In the genomic region with DNA sequence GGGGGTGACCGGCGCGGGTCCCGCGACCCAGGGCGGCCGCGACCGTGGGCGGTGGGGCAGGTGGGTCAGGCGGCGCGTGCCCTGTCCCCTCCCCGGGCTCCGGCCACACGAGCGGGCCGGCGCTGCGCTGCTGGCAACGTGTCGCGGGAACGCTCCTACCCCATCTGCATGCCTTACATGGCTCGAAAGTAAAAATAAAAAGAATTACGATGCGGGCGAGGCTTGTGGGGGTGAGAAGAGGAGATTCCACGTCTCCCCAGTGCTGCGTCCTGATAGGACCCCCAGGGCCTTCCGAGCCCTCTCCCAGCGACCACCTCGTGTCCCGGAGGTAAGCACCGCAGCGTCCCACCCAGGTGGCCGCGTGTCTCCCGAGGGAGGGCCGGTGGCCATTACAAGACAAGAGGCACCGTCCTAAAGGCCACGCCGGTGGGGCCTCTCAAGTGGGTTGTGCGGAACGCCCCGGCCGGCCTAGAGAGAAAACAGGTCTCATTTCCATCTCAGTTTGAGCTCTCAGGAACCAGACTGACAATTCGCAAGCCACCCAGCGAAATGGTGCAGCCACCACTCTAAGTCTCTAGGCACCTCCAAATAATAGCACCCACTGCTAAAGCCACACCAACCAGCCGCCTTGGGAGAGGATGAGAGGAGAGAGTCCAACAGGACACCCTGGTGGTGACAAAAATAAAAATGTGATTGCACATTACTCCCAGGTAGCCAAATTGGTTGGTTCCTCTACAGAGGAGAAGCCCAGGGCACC, we compare ENCODE assay signal across 8 cellular contexts. TPM values are rescaled to one million over a fixed set of nuclear protein-coding genes. Genes with fewer than 3 reads are reported as not detected.
A peak's percentile ranks its signal among the peaks of the same experiment; 100 is the strongest.
DNase-seq lines count a peak whose midpoint lies in the region; ATAC-seq and TF ChIP-seq lines count a peak whose summit lies in the region.

No MANE protein-coding gene starts in this region.

- peak overlapping the region; percentile 81 for H3K9ac ChIP-seq in GM23248

- peak overlapping the region; percentile 90 for H3K4me3 ChIP-seq in GM23248

- H3K9me2 ChIP-seq in GM23248 (ENCODE audit: insufficient read depth) = no peaks in the 10 kb centered on the region

- peak; percentile 56; the same call in 1 of the 2 replicates for TF ChIP-seq CTCF in LNCAP (IDR thresholded peaks at IDR 0.05)

- H3K36me3 ChIP-seq in GM23248 (ENCODE audit: low read depth) = no peaks in the 10 kb centered on the region

- no peaks in the 10 kb centered on the region for H3K9me3 ChIP-seq in GM23248 (ENCODE audit: low read depth)

- peak overlapping the region; percentile 79 for H2AFZ ChIP-seq in GM23248

- peak; percentile 42 to 43 for ATAC-seq in left cardiac atrium

- H3K79me2 ChIP-seq in GM23248 (ENCODE audit: insufficient read depth) = peaks cover 27% of the 10 kb centered on the region

- H4K20me1 ChIP-seq in GM23248 (ENCODE audit: insufficient read depth) = no peaks in the 10 kb centered on the region

- DNase-seq in GM03348 (ENCODE audit: low spot score) (peak; percentile 59), GM23248 (peak; percentile 76), SKM-1 (lab: John Stamatoyannopoulos, UW; ENCODE audit: unreplicated experiment) (peak; percentile 3), left cardiac atrium (peak; percentile 62), putamen (ENCODE audit: low spot score) (peak; percentile 34), pons (ENCODE audit: low spot score) (no peak)
- peak; percentile 26 for DNase-seq in activated naive CD8-positive, alpha-beta T cell treated with anti-CD3 and anti-CD28 coated beads, Interleukin-2, amount 50 U/mL, for 16 hours (ENCODE audit: low read depth, low spot score)

- H3F3A ChIP-seq in GM23248 (ENCODE audit: insufficient read depth) = peaks cover 6% of the 10 kb centered on the region; the same call in 1 of the 2 replicates

- 1% methylated on average over 39 to 47 of the region's 50 CpGs for WGBS in GM23248 (ENCODE audit: low coverage in 1 of 2, low lambda C conversion rate in 2 of 2, missing lambda C conversion rate in 2 of 2), 2 experiments

- peaks cover 15% of the 10 kb centered on the region for H3K4me1 ChIP-seq in GM23248 (ENCODE audit: insufficient read depth)

- peak overlapping the region; percentile 19; the same call in 1 of the 2 replicates for H3K27ac ChIP-seq in GM23248

- peak overlapping the region; percentile 80 for H3K4me2 ChIP-seq in GM23248 (ENCODE audit: unreplicated experiment)

- no peaks in the 10 kb centered on the region for H3K27me3 ChIP-seq in GM23248 (replicated peaks; ENCODE audit: insufficient read depth)

- in situ Hi-C loops in GM23248 (cut with MboI) = loop anchor here (25.0 kb wide), 1 partner anchor 380 kb away; no protein-coding TSS in a partner anchor

- intact Hi-C loops in left cardiac atrium (cut with DNase I) = loop anchor here in 1 of 2 donors (5.0 to 10.0 kb wide), 4 partner anchors 113 to 373 kb away; no protein-coding TSS in a partner anchor

RNA-seq across cellular contexts. Expression of a gene that starts 0.6 kb away (rescaled TPM):
- 15.9 and 18.6 TPM in 2 replicates for total RNA-seq in GM23248 (2014; rRNA removed; shearing (Covaris generic))
- 18.6 and 19.0 TPM in 2 replicates for polyA plus RNA-seq in GM23248 (2016; fragmentation: Nextera tagmentation; extraction: Ambion mirVana)
- 100 to 1,000 TPM; 115 to 119 TPM for total RNA-seq in left cardiac atrium
